ENCODE assay signal across 1 cellular context in genomic region chr17:28065706-28066105, GRCh38.
TF ChIP-seq lines count a peak whose summit lies in the region.

No MANE protein-coding gene starts in this region.

TF ChIP-seq in GM12878, 131 proteins besides CTCF, POLR2A, EP300 and RAD21:
- no peak for TF ChIP-seq JUND (IDR thresholded peaks at IDR 0.05; ENCODE audit: low read depth, low read length)
TF ChIP-seq in GM12878: peak in this region for 0.
